8 cellular contexts compared by ENCODE assay signal in genomic region chrX:103845165-103845653, GRCh38. TPM values are rescaled to one million over a fixed set of nuclear protein-coding genes. Genes with fewer than 3 reads are reported as not detected.
DNase-seq lines count a peak whose midpoint lies in the region; ATAC-seq and TF ChIP-seq lines count a peak whose summit lies in the region.

No MANE protein-coding gene starts in this region.

- H3K4me1 ChIP-seq in right atrium auricular region = no peaks in the 10 kb centered on the region
- H3K4me1 ChIP-seq in sigmoid colon = no peaks in the 10 kb centered on the region

- no peak for TF ChIP-seq POLR2A in sigmoid colon (IDR thresholded peaks at IDR 0.05)

- no peaks in the 10 kb centered on the region for H3K9me3 ChIP-seq in right atrium auricular region
- H3K9me3 ChIP-seq in sigmoid colon = no peaks in the 10 kb centered on the region

- TF ChIP-seq CTCF in right atrium auricular region (IDR thresholded peaks at IDR 0.05) (peak; percentile 55 to 77), sigmoid colon (IDR thresholded peaks at IDR 0.05) (peak in 3 of 4 experiments; percentile 42 to 50 (median 44))

- 0 to 2% methylated on average over 4 of the region's 4 CpGs for WGBS in sigmoid colon, 2 donors

- DNase-seq in ELF-1 (ENCODE audit: low read depth, low spot score) (peak; percentile 81), HS-5 (ENCODE audit: low read depth) (peak; percentile 52), SK-N-DZ (ENCODE audit: low spot score) (peak; percentile 47), amygdala (lab: John Stamatoyannopoulos, UW) (peak in 40 of 56 donors; percentile 0 to 65 (median 5)), right atrium auricular region (ENCODE audit: low spot score) (peak; percentile 74), sigmoid colon (peak; percentile 76), cerebellar nuclear complex (lab: John Stamatoyannopoulos, UW) (no peak)

- ATAC-seq in GM21528 (IDR thresholded peaks at IDR 0.05; ENCODE audit: low FRiP score, unreplicated experiment) = peak; percentile 85

- no peak overlapping the region for H3K27ac ChIP-seq in right atrium auricular region
- H3K27ac ChIP-seq in sigmoid colon = peak overlapping the region in 1 of 4 donors; percentile 1

- H3K36me3 ChIP-seq in right atrium auricular region (no peaks in the 10 kb centered on the region), sigmoid colon (no peaks in the 10 kb centered on the region)

- H3K4me3 ChIP-seq in right atrium auricular region = no peak overlapping the region
- H3K4me3 ChIP-seq in sigmoid colon = no peak overlapping the region

- intact Hi-C loops in sigmoid colon (cut with DNase I) = loop anchor here (5.0 kb wide), 1 partner anchor 292 kb away; no protein-coding TSS in a partner anchor

- TF ChIP-seq EP300 in sigmoid colon (IDR thresholded peaks at IDR 0.05) = no peak

- H3K27me3 ChIP-seq in right atrium auricular region (no peaks in the 10 kb centered on the region), sigmoid colon (no peaks in the 10 kb centered on the region)

RNA-seq across cellular contexts. Expression of gene RAB9B, which starts 13.2 kb away (rescaled TPM):
- polyA plus RNA-seq in SK-N-DZ (2014; cell fraction: cytosol; rRNA removed) = 6.7 and 8.0 TPM in 2 replicates
- 9.1 and 12.8 TPM in 2 replicates for polyA plus RNA-seq in SK-N-DZ (2014; cell fraction: nucleus; rRNA removed)
- total RNA-seq in right atrium auricular region (10 to 100 TPM; 12.7 to 21.1 TPM), sigmoid colon (10 to 100 TPM in 3 of 4 donors, 1 to 10 TPM in 1; 9.2 to 18.8 (median 12.6) TPM)
- under 1 TPM; under 0.01 to 0.64 (median 0.23) TPM for polyA plus RNA-seq in sigmoid colon

Comparison
In these comparisons a context has a peak if more than half of its experiments do, and no peak if none do; other contexts are left out.
1. DNase-seq: peak in ELF-1 (single experiment), HS-5 (single experiment), SK-N-DZ (single experiment), amygdala (40 of 56), right atrium auricular region (single experiment) and sigmoid colon (single experiment); none in cerebellar nuclear complex (0 of 2).